1 cellular context compared by ENCODE assay signal in the genomic region with DNA sequence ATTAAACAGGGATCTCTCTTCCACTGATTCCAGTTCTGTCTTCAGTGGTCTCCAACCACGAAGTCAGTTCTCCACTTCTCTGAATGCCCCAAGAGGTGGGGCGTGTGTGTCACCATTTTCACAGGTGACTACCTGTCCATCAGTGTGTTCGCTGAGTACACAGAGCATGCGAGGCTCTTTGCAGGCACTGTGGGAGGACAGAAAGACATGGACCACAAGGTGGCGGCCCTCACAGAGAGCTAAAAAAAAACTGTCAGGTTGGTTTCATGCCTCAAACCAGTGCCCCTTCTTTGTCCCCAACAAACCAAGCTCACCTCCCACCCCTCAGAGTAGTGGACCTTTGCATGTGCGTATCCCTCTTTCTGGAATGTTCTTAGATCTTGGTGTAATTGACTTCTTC.
A peak's percentile ranks its signal among the peaks of the same experiment; 100 is the strongest.
TF ChIP-seq lines count a peak whose summit lies in the region.

No MANE protein-coding gene starts in this region.

TF ChIP-seq in HepG2, 621 proteins besides CTCF, POLR2A, EP300 and RAD21 (continued from another document):
- TF ChIP-seq, protein P1, sequence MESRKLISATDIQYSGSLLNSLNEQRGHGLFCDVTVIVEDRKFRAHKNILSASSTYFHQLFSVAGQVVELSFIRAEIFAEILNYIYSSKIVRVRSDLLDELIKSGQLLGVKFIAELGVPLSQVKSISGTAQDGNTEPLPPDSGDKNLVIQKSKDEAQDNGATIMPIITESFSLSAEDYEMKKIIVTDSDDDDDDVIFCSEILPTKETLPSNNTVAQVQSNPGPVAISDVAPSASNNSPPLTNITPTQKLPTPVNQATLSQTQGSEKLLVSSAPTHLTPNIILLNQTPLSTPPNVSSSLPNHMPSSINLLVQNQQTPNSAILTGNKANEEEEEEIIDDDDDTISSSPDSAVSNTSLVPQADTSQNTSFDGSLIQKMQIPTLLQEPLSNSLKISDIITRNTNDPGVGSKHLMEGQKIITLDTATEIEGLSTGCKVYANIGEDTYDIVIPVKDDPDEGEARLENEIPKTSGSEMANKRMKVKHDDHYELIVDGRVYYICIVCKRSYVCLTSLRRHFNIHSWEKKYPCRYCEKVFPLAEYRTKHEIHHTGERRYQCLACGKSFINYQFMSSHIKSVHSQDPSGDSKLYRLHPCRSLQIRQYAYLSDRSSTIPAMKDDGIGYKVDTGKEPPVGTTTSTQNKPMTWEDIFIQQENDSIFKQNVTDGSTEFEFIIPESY (CRISPR knock-in tag; IDR thresholded peaks at IDR 0.05), result peak; percentile 42; the same call in 1 of the 2 replicates
- TF ChIP-seq, protein P2, sequence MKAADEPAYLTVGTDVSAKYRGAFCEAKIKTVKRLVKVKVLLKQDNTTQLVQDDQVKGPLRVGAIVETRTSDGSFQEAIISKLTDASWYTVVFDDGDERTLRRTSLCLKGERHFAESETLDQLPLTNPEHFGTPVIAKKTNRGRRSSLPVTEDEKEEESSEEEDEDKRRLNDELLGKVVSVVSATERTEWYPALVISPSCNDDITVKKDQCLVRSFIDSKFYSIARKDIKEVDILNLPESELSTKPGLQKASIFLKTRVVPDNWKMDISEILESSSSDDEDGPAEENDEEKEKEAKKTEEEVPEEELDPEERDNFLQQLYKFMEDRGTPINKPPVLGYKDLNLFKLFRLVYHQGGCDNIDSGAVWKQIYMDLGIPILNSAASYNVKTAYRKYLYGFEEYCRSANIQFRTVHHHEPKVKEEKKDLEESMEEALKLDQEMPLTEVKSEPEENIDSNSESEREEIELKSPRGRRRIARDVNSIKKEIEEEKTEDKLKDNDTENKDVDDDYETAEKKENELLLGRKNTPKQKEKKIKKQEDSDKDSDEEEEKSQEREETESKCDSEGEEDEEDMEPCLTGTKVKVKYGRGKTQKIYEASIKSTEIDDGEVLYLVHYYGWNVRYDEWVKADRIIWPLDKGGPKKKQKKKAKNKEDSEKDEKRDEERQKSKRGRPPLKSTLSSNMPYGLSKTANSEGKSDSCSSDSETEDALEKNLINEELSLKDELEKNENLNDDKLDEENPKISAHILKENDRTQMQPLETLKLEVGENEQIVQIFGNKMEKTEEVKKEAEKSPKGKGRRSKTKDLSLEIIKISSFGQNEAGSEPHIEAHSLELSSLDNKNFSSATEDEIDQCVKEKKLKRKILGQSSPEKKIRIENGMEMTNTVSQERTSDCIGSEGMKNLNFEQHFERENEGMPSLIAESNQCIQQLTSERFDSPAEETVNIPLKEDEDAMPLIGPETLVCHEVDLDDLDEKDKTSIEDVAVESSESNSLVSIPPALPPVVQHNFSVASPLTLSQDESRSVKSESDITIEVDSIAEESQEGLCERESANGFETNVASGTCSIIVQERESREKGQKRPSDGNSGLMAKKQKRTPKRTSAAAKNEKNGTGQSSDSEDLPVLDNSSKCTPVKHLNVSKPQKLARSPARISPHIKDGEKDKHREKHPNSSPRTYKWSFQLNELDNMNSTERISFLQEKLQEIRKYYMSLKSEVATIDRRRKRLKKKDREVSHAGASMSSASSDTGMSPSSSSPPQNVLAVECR (CRISPR knock-in tag; IDR thresholded peaks at IDR 0.05; ENCODE audit: borderline replicate concordance), result 0 out of 2 replicates have a peak, but pooled peaks have one; percentile 27
- TF ChIP-seq, protein P3, sequence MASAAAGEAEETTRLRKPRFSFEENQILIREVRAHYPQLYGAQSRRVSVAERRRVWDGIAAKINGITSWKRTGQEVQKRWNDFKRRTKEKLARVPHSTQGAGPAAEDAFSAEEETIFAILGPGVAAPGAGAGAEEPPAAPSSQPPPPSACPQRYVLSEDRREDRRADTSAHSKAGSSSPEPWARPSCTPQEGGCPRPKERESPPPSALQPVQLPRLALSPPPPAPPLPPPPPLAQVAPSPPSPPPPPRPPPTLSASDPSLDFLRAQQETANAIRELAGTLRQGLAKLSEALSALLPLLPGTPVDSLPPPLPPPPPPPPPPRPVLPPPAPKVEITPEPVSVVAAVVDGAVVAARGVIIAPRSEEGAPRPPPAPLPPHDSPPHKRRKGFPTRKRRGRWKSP (CRISPR knock-in tag; IDR thresholded peaks at IDR 0.05), result no peak
- no peak for TF ChIP-seq SIN3A (IDR thresholded peaks at IDR 0.05; ENCODE audit: borderline replicate concordance, low read depth, low read length)
